25 cellular contexts compared by ENCODE assay signal in genomic region chr2:239916205-239917127, GRCh38.
DNase-seq lines count a peak whose midpoint lies in the region; ATAC-seq, FAIRE-seq and TF ChIP-seq lines count a peak whose summit lies in the region.
"Had no signal": no experiment of that assay in that cellular context is flagged by ENCODE, and none has a peak within 500 bp of the region (broad histone marks: within the 10 kb centered on the region; RNA-seq: fewer than 3 reads in every experiment).

No MANE protein-coding gene starts in this region.

- H3K27ac ChIP-seq in RWPE2 (ENCODE audit: poor library complexity, severe bottlenecking) (no peak overlapping the region), spleen (no peak overlapping the region)
- H3K27ac ChIP-seq: BLaER1, brain microvascular endothelial cell, neural progenitor cell, vagina had no signal

- H3K4me3 ChIP-seq in RWPE2 (ENCODE audit: severe bottlenecking) (no peak overlapping the region), spleen (no peak overlapping the region), HAP-1 (no peak overlapping the region)
- H3K4me3 ChIP-seq: BLaER1, lung, neural progenitor cell, vagina had no signal

- intact Hi-C loops in spleen (cut with DNase I; ENCODE audit: low total_unique reads): no loop called here

- DNase-seq in HTR-8/SVneo (ENCODE audit: insufficient read length, low spot score): no peak
- DNase-seq in RWPE2 (ENCODE audit: low spot score): peak; percentile 42
- DNase-seq in islet precursor cell: peak; percentile 32
- peak; percentile 62 for DNase-seq in spleen
- DNase-seq in T-helper 2 cell treated with Interferon-gamma antibody and Interleukin-4, amounts not matched to agents 5 μg/mL and 100 μg/mL, for 36 hours (ENCODE audit: low spot score): no peak
- DNase-seq in C1 segment of cervical spinal cord (lab: John Stamatoyannopoulos, UW): no peak
- DNase-seq in HAP-1 (ENCODE audit: low spot score in 2 of 2): no peak
- DNase-seq: activated CD4-positive, alpha-beta T cell treated with anti-CD3 and anti-CD28 coated beads, Interleukin-2, amount 50 U/mL, for 1 hour; activated naive CD4-positive, alpha-beta T cell; activated T-cell treated with anti-CD3 and anti-CD28 coated beads for 4 hours; Caco-2; effector memory CD8-positive, alpha-beta T cell; HCEC 1CT; NCI-H1092; NCI-H187; NCI-H82 had no signal

- H3K9me3 ChIP-seq in RWPE2 (ENCODE audit: severe bottlenecking) (peaks cover 4% of the 10 kb centered on the region), spleen (peaks cover 3 to 54% (median 41%) of the 10 kb centered on the region in 8 donors), HAP-1 (0 out of 2 replicates have a peak, but pooled peaks cover 5% of the 10 kb centered on the region)
- H3K9me3 ChIP-seq: Caco-2 had no signal

- H3K27me3 ChIP-seq in RWPE2 (ENCODE audit: insufficient read depth, poor library complexity, severe bottlenecking): no peaks in the 10 kb centered on the region
- H3K27me3 ChIP-seq in spleen (replicated peaks in 1 of 7): no peaks in the 10 kb centered on the region
- H3K27me3 ChIP-seq in HAP-1 (ENCODE audit: low read depth): no peaks in the 10 kb centered on the region
- H3K27me3 ChIP-seq: BLaER1, brain microvascular endothelial cell, neural progenitor cell, vagina had no signal

- H3K4me1 ChIP-seq in RWPE2 (ENCODE audit: insufficient read depth, poor library complexity, severe bottlenecking): no peaks in the 10 kb centered on the region
- H3K4me1 ChIP-seq in spleen: peaks cover 0 to 24% (median 16%) of the 10 kb centered on the region in 6 donors
- H3K4me1 ChIP-seq in HAP-1: no peaks in the 10 kb centered on the region
- H3K4me1 ChIP-seq: Caco-2, neural progenitor cell had no signal

- ATAC-seq in RWPE2 (ENCODE audit: low read depth) (no peak), GM18909 (IDR thresholded peaks at IDR 0.05; ENCODE audit: poor library complexity, unreplicated experiment) (no peak)
- ATAC-seq: effector memory CD8-positive, alpha-beta T cell; Right ventricle myocardium inferior; WTC11 had no signal

- H3K27ac Mint-ChIP-seq in T-helper 2 cell treated with Interferon-gamma antibody and Interleukin-4, amounts not matched to agents 5 μg/mL and 100 μg/mL, for 36 hours: no peak overlapping the region
- H3K27ac Mint-ChIP-seq: effector memory CD8-positive, alpha-beta T cell; neural progenitor cell; progenitor cell of endocrine pancreas; WTC11 had no signal

- WGBS in spleen, 5 donors: 90 to 96% (median 95%) methylated on average over 12 to 13 of the region's 13 CpGs

- no peaks in the 10 kb centered on the region for H3K36me3 Mint-ChIP-seq in T-helper 2 cell treated with Interferon-gamma antibody and Interleukin-4, amounts not matched to agents 5 μg/mL and 100 μg/mL, for 36 hours (ENCODE audit: low read depth)
- H3K36me3 Mint-ChIP-seq: neural progenitor cell had no signal

- H3K4me3 Mint-ChIP-seq in T-helper 2 cell treated with Interferon-gamma antibody and Interleukin-4, amounts not matched to agents 5 μg/mL and 100 μg/mL, for 36 hours: no peak overlapping the region
- H3K4me3 Mint-ChIP-seq: effector memory CD8-positive, alpha-beta T cell; neural progenitor cell; WTC11 had no signal

- TF ChIP-seq POLR2A in spleen (IDR thresholded peaks at IDR 0.05): no peak

- H3K4me1 Mint-ChIP-seq in T-helper 2 cell treated with Interferon-gamma antibody and Interleukin-4, amounts not matched to agents 5 μg/mL and 100 μg/mL, for 36 hours (ENCODE audit: low read depth): peaks cover 9% of the 10 kb centered on the region
- H3K4me1 Mint-ChIP-seq: WTC11 had no signal

- peaks cover 9% of the 10 kb centered on the region for H3K9me3 Mint-ChIP-seq in T-helper 2 cell treated with Interferon-gamma antibody and Interleukin-4, amounts not matched to agents 5 μg/mL and 100 μg/mL, for 36 hours
- H3K9me3 Mint-ChIP-seq: effector memory CD8-positive, alpha-beta T cell had no signal

- in situ Hi-C loops in HAP-1 (cut with MboI; ENCODE audit: low sequenced_read_pairs): no loop called here

- peak; percentile 97 for FAIRE-seq in HTR-8/SVneo (lab: Jason Lieb, UNC)

- H3K27me3 Mint-ChIP-seq in T-helper 2 cell treated with Interferon-gamma antibody and Interleukin-4, amounts not matched to agents 5 μg/mL and 100 μg/mL, for 36 hours (ENCODE audit: low read depth): no peaks in the 10 kb centered on the region
- H3K27me3 Mint-ChIP-seq: progenitor cell of endocrine pancreas had no signal

- H3K36me3 ChIP-seq in RWPE2 (ENCODE audit: low read depth) (no peaks in the 10 kb centered on the region), spleen (no peaks in the 10 kb centered on the region), HAP-1 (replicated peaks) (no peaks in the 10 kb centered on the region)
- H3K36me3 ChIP-seq: brain microvascular endothelial cell, neural progenitor cell, vagina had no signal

- TF ChIP-seq CTCF in RWPE2 (IDR thresholded peaks at IDR 0.05; ENCODE audit: poor library complexity, severe bottlenecking) (no peak), spleen (IDR thresholded peaks at IDR 0.05 in 8 of 11, conservative IDR thresholded peaks at IDR 0.05 in 3 of 11) (no peak)

Comparison
In these comparisons a context has a peak if more than half of its experiments do, and no peak if none do; other contexts are left out.
1. DNase-seq: peak in RWPE2 (single experiment), islet precursor cell (single experiment) and spleen (single experiment); none in HTR-8/SVneo (single experiment), T-helper 2 cell treated with Interferon-gamma antibody and Interleukin-4, amounts not matched to agents 5 μg/mL and 100 μg/mL, for 36 hours (single experiment), C1 segment of cervical spinal cord (0 of 14) and HAP-1 (0 of 2).